1 cellular context compared by ENCODE assay signal in the genomic region with DNA sequence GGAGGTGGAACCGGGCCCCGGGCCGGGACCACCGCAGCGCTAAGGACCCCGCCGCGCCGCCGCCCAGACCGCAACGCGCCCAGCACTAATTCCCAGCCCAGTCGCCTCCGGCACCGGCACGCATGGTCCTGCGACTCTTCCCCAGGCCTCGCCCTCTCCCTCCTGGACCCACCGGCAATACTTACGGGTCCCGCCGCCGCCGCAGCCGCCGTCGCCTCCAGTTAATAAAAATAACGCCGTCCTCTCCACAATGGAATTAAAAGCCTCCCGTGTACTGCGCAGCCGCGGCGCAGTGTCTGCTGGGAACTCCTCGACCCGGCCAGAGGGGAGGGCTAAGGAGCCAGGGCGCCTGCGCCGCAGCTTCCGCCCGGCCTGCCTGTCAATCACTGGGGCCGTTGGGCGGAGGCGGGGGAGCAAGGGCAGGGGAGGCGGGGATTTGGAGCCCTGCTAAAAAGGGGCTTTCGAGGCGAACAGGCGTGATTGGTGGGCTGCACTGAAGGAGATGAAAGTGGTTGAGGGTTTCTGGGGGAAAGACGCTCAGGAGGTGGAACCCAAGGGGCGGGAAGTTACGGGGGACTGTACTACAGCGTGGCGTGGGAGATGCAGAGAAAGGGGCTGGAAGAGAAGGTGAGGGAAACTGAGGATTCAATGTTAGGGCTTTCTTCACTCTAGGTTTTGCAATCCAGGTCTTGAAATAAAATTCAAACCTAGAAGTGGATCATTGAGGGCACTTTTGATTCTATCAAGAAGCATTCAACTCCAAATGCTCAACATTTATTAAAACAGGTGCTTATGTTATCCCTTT.
TF ChIP-seq lines count a peak whose summit lies in the region.

A gene with protein sequence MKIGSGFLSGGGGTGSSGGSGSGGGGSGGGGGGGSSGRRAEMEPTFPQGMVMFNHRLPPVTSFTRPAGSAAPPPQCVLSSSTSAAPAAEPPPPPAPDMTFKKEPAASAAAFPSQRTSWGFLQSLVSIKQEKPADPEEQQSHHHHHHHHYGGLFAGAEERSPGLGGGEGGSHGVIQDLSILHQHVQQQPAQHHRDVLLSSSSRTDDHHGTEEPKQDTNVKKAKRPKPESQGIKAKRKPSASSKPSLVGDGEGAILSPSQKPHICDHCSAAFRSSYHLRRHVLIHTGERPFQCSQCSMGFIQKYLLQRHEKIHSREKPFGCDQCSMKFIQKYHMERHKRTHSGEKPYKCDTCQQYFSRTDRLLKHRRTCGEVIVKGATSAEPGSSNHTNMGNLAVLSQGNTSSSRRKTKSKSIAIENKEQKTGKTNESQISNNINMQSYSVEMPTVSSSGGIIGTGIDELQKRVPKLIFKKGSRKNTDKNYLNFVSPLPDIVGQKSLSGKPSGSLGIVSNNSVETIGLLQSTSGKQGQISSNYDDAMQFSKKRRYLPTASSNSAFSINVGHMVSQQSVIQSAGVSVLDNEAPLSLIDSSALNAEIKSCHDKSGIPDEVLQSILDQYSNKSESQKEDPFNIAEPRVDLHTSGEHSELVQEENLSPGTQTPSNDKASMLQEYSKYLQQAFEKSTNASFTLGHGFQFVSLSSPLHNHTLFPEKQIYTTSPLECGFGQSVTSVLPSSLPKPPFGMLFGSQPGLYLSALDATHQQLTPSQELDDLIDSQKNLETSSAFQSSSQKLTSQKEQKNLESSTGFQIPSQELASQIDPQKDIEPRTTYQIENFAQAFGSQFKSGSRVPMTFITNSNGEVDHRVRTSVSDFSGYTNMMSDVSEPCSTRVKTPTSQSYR (minus strand): TSS at position 276 of the 805 bp plus-strand sequence. CDS start 331 bp downstream, outside the sequence.

TF ChIP-seq in HepG2, 621 proteins besides CTCF, POLR2A, EP300 and RAD21 (continued from another document and continues in another):
- TF ChIP-seq, protein P1, sequence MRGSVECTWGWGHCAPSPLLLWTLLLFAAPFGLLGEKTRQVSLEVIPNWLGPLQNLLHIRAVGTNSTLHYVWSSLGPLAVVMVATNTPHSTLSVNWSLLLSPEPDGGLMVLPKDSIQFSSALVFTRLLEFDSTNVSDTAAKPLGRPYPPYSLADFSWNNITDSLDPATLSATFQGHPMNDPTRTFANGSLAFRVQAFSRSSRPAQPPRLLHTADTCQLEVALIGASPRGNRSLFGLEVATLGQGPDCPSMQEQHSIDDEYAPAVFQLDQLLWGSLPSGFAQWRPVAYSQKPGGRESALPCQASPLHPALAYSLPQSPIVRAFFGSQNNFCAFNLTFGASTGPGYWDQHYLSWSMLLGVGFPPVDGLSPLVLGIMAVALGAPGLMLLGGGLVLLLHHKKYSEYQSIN (CRISPR knock-in tag; IDR thresholded peaks at IDR 0.05; ENCODE audit: borderline replicate concordance), result no peak
- TF ChIP-seq CREBL2 (CRISPR knock-in tag; IDR thresholded peaks at IDR 0.05; ENCODE audit: borderline replicate concordance) (no peak), SAP130 (CRISPR knock-in tag; IDR thresholded peaks at IDR 0.05; ENCODE audit: low read depth) (peak; percentile 53), IKZF5 (CRISPR knock-in tag; IDR thresholded peaks at IDR 0.05) (peak; percentile 61; the same call in 1 of the 2 replicates), MIXL1 (CRISPR knock-in tag; IDR thresholded peaks at IDR 0.05) (peak; percentile 38; the same call in 1 of the 2 replicates), SP5 (CRISPR knock-in tag; IDR thresholded peaks at IDR 0.05; ENCODE audit: borderline replicate concordance, low read depth) (peak; percentile 81; the same call in 1 of the 2 replicates), TAF1 (CRISPR knock-in tag; IDR thresholded peaks at IDR 0.05) (peak; percentile 64), SMAD3 (CRISPR knock-in tag; IDR thresholded peaks at IDR 0.05) (0 out of 2 replicates have a peak, but pooled peaks have one; percentile 40), LCORL (IDR thresholded peaks at IDR 0.05) (no peak), LCORL (CRISPR knock-in tag; IDR thresholded peaks at IDR 0.05) (peak; percentile 23; the same call in 1 of the 2 replicates), ADNP (CRISPR knock-in tag; IDR thresholded peaks at IDR 0.05) (no peak), MEIS1 (CRISPR knock-in tag; IDR thresholded peaks at IDR 0.05; ENCODE audit: borderline replicate concordance) (peak; percentile 100), SIN3A (IDR thresholded peaks at IDR 0.05; ENCODE audit: borderline replicate concordance, low read depth, low read length) (0 out of 2 replicates have a peak, but pooled peaks have one; percentile 21), KAT2B (IDR thresholded peaks at IDR 0.05; ENCODE audit: borderline replicate concordance, low read depth, low read length) (no peak), ZNF160 (CRISPR knock-in tag; IDR thresholded peaks at IDR 0.05) (no peak), ARNT2 (CRISPR knock-in tag; IDR thresholded peaks at IDR 0.05; ENCODE audit: low read depth) (no peak; the same call in 1 of the 2 replicates), ZNF547 (CRISPR knock-in tag; IDR thresholded peaks at IDR 0.05) (0 out of 2 replicates have a peak, but pooled peaks have one; percentile 34), ZNF510 (CRISPR knock-in tag; IDR thresholded peaks at IDR 0.05; ENCODE audit: low read depth) (0 out of 2 replicates have a peak, but pooled peaks have one; percentile 72), ONECUT2 (CRISPR knock-in tag; IDR thresholded peaks at IDR 0.05) (no peak), ZNF550 (CRISPR knock-in tag; IDR thresholded peaks at IDR 0.05; ENCODE audit: borderline replicate concordance) (no peak), ZNF839 (CRISPR knock-in tag; IDR thresholded peaks at IDR 0.05; ENCODE audit: borderline replicate concordance) (no peak), MYNN (CRISPR knock-in tag; IDR thresholded peaks at IDR 0.05; ENCODE audit: low read depth) (peak; percentile 33; the same call in 1 of the 2 replicates), FOXP4 (CRISPR knock-in tag; IDR thresholded peaks at IDR 0.05) (peak; percentile 9; the same call in 1 of the 2 replicates), ZSCAN29 (CRISPR knock-in tag; conservative IDR thresholded peaks at IDR 0.05) (0 out of 2 replicates have a peak, but pooled peaks have one; percentile 38), KMT2A (CRISPR knock-in tag; IDR thresholded peaks at IDR 0.05) (peak; percentile 81), NFAT5 (CRISPR knock-in tag; IDR thresholded peaks at IDR 0.05) (no peak), ZNF326 (CRISPR knock-in tag; IDR thresholded peaks at IDR 0.05; ENCODE audit: borderline replicate concordance) (no peak), HNRNPLL (IDR thresholded peaks at IDR 0.05; ENCODE audit: low read depth, low read length, poor library complexity, severe bottlenecking) (peak; percentile 71), NCOR1 (IDR thresholded peaks at IDR 0.05; ENCODE audit: borderline replicate concordance, low read length) (no peak), ZNF563 (CRISPR knock-in tag; IDR thresholded peaks at IDR 0.05) (peak; percentile 73), ZEB1 (IDR thresholded peaks at IDR 0.05; ENCODE audit: insufficient replicate concordance, low read depth) (no peak)
- TF ChIP-seq, protein P2, sequence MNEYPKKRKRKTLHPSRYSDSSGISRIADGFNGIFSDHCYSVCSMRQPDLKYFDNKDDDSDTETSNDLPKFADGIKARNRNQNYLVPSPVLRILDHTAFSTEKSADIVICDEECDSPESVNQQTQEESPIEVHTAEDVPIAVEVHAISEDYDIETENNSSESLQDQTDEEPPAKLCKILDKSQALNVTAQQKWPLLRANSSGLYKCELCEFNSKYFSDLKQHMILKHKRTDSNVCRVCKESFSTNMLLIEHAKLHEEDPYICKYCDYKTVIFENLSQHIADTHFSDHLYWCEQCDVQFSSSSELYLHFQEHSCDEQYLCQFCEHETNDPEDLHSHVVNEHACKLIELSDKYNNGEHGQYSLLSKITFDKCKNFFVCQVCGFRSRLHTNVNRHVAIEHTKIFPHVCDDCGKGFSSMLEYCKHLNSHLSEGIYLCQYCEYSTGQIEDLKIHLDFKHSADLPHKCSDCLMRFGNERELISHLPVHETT (CRISPR knock-in tag; conservative IDR thresholded peaks at IDR 0.05), result no peak; the same call in 1 of the 2 replicates
- TF ChIP-seq, protein P3, sequence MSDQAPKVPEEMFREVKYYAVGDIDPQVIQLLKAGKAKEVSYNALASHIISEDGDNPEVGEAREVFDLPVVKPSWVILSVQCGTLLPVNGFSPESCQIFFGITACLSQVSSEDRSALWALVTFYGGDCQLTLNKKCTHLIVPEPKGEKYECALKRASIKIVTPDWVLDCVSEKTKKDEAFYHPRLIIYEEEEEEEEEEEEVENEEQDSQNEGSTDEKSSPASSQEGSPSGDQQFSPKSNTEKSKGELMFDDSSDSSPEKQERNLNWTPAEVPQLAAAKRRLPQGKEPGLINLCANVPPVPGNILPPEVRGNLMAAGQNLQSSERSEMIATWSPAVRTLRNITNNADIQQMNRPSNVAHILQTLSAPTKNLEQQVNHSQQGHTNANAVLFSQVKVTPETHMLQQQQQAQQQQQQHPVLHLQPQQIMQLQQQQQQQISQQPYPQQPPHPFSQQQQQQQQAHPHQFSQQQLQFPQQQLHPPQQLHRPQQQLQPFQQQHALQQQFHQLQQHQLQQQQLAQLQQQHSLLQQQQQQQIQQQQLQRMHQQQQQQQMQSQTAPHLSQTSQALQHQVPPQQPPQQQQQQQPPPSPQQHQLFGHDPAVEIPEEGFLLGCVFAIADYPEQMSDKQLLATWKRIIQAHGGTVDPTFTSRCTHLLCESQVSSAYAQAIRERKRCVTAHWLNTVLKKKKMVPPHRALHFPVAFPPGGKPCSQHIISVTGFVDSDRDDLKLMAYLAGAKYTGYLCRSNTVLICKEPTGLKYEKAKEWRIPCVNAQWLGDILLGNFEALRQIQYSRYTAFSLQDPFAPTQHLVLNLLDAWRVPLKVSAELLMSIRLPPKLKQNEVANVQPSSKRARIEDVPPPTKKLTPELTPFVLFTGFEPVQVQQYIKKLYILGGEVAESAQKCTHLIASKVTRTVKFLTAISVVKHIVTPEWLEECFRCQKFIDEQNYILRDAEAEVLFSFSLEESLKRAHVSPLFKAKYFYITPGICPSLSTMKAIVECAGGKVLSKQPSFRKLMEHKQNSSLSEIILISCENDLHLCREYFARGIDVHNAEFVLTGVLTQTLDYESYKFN (CRISPR knock-in tag; conservative IDR thresholded peaks at IDR 0.05), result 0 out of 2 replicates have a peak, but pooled peaks have one; percentile 46
